15 cellular contexts compared by ENCODE assay signal in the genomic region with DNA sequence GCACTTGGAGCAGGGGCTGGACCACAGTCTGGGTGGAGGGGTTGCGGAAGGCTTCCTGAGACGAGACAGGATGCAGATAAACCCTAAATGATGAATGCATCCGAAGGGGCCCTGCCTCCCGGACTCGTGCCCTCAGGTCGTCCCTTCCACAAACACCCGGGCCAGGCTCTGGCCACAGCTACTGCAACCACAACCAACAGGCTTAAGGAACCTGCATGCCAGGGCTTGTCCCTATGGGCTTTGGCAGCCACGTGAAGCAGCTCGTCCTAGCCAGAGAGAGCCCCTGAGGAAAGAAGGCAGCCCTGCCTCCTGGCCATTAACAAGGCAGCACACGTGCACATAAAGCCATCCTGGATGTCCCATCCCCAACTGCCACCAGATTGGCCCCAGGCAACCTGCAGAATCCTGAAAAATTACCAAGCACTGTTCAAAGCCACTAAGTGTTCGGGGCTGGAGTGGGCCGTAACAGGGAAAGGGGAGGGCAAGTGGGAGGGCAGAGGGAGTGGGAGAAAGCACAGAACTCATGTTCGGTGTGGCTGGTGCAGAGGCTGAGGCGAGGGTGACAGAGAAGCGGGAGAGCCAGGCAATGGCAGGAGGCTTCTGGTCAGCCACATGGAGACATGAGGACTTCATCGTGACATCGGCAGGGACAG.
A peak's percentile ranks its signal among the peaks of the same experiment; 100 is the strongest.
DNase-seq lines count a peak whose midpoint lies in the region; ATAC-seq, FAIRE-seq and TF ChIP-seq lines count a peak whose summit lies in the region.
"Had no signal": no experiment of that assay in that cellular context is flagged by ENCODE, and none has a peak within 500 bp of the region (broad histone marks: within the 10 kb centered on the region; RNA-seq: fewer than 3 reads in every experiment).

No MANE protein-coding gene starts in this region.

- H3K36me3 Mint-ChIP-seq in activated CD8-positive, alpha-beta T cell treated with anti-CD3 and anti-CD28 coated beads, Interleukin-2, amount 10 ng/mL, durations not matched to agents 7 days and 5 days (ENCODE audit: low read depth), result peaks cover 3% of the 10 kb centered on the region
- H3K36me3 Mint-ChIP-seq in activated CD8-positive, alpha-beta T cell treated with anti-CD3 and anti-CD28 coated beads for 36 hours (ENCODE audit: low read depth), result peaks cover 2% of the 10 kb centered on the region

- TF ChIP-seq CTCF in activated CD8-positive, alpha-beta T cell treated with anti-CD3 and anti-CD28 coated beads for 36 hours (IDR thresholded peaks at IDR 0.05), result no peak
- TF ChIP-seq CTCF in sigmoid colon (IDR thresholded peaks at IDR 0.05), result no peak

- no CpG with 5 or more reads among the region's 17 CpGs for WGBS in trophoblast cell (ENCODE audit: extremely low coverage, insufficient coverage, insufficient read length)
- WGBS in sigmoid colon, 2 donors, result 97% methylated on average over 17 of the region's 17 CpGs

- H3K9ac ChIP-seq in trophoblast cell (ENCODE audit: low read length), result no peak overlapping the region

- no peaks in the 10 kb centered on the region for H3K27me3 ChIP-seq in trophoblast cell (ENCODE audit: insufficient read depth, low read length)
- no peaks in the 10 kb centered on the region for H3K27me3 ChIP-seq in sigmoid colon
- H3K27me3 ChIP-seq: brain microvascular endothelial cell, thyroid gland had no signal

- no peak for ATAC-seq in activated CD8-positive, alpha-beta T cell treated with anti-CD3 and anti-CD28 coated beads, Interleukin-2, amount 10 ng/mL, durations not matched to agents 7 days and 5 days
- ATAC-seq in activated CD8-positive, alpha-beta T cell treated with anti-CD3 and anti-CD28 coated beads for 36 hours, result no peak
- no peak for ATAC-seq in GM19467 (IDR thresholded peaks at IDR 0.05; ENCODE audit: unreplicated experiment)
- ATAC-seq: left ventricle myocardium superior; naive thymus-derived CD4-positive, alpha-beta T cell had no signal

- H2BK5ac ChIP-seq in trophoblast cell (ENCODE audit: low read depth, low read length, poor library complexity), result peak overlapping the region; percentile 54

- peak overlapping the region; percentile 67 for H4K91ac ChIP-seq in trophoblast cell (ENCODE audit: low read depth, low read length)

- H3K4me3 ChIP-seq in trophoblast cell (ENCODE audit: low read depth, low read length), result no peak overlapping the region
- no peak overlapping the region for H3K4me3 ChIP-seq in sigmoid colon
- H3K4me3 ChIP-seq: thyroid gland had no signal

- TF ChIP-seq POLR2A in sigmoid colon (IDR thresholded peaks at IDR 0.05), result no peak

- no peak overlapping the region for H3K23ac ChIP-seq in trophoblast cell (ENCODE audit: low read length)

- peak overlapping the region; percentile 83 for H3K18ac ChIP-seq in trophoblast cell (ENCODE audit: low read length)

- peaks cover 12% of the 10 kb centered on the region for H3K4me1 Mint-ChIP-seq in activated CD8-positive, alpha-beta T cell treated with anti-CD3 and anti-CD28 coated beads, Interleukin-2, amount 10 ng/mL, durations not matched to agents 7 days and 5 days (ENCODE audit: low read depth)
- no peaks in the 10 kb centered on the region for H3K4me1 Mint-ChIP-seq in activated CD8-positive, alpha-beta T cell treated with anti-CD3 and anti-CD28 coated beads for 36 hours (ENCODE audit: low read depth)

- H3K27ac ChIP-seq in trophoblast cell (ENCODE audit: low read depth, low read length) (no peak overlapping the region), sigmoid colon (no peak overlapping the region)
- H3K27ac ChIP-seq: brain microvascular endothelial cell, thyroid gland had no signal

- intact Hi-C loops in activated CD8-positive, alpha-beta T cell treated with anti-CD3 and anti-CD28 coated beads for 36 hours (cut with micrococcal nuclease), result no loop called here
- intact Hi-C loops in sigmoid colon (cut with DNase I), result loop anchor here (5.0 kb wide), 1 partner anchor 63 kb away; no protein-coding TSS in a partner anchor

- no peaks in the 10 kb centered on the region for H3K9me3 Mint-ChIP-seq in activated CD8-positive, alpha-beta T cell treated with anti-CD3 and anti-CD28 coated beads, Interleukin-2, amount 10 ng/mL, durations not matched to agents 7 days and 5 days (ENCODE audit: insufficient read depth)
- H3K9me3 Mint-ChIP-seq in activated CD8-positive, alpha-beta T cell treated with anti-CD3 and anti-CD28 coated beads for 36 hours, result no peaks in the 10 kb centered on the region
- H3K9me3 Mint-ChIP-seq: naive thymus-derived CD4-positive, alpha-beta T cell had no signal

- H2BK120ac ChIP-seq in trophoblast cell (ENCODE audit: insufficient read depth, low read length, poor library complexity), result peak overlapping the region; percentile 23

- H3K14ac ChIP-seq in trophoblast cell (ENCODE audit: low read length), result peak overlapping the region; percentile 21

- H4K12ac ChIP-seq in trophoblast cell (ENCODE audit: low read depth, low read length), result peak overlapping the region; percentile 70

- peak; percentile 92 for FAIRE-seq in HTR-8/SVneo (lab: Jason Lieb, UNC)
- FAIRE-seq: GM19239 had no signal

- POLR2A ChIA-PET in activated CD8-positive, alpha-beta T cell treated with anti-CD3 and anti-CD28 coated beads, Interleukin-2, amount 10 ng/mL, durations not matched to agents 7 days and 5 days (lab: Charles Lee), result no interaction called here
- POLR2A ChIA-PET in activated CD8-positive, alpha-beta T cell treated with anti-CD3 and anti-CD28 coated beads for 36 hours (lab: Charles Lee), result no interaction called here

- peak overlapping the region; percentile 71 for H2AK5ac ChIP-seq in trophoblast cell (ENCODE audit: low read length)

- H2AFZ ChIP-seq in trophoblast cell (ENCODE audit: insufficient read depth, low read length, poor library complexity), result no peak overlapping the region

- CTCF ChIA-PET in activated CD8-positive, alpha-beta T cell treated with anti-CD3 and anti-CD28 coated beads, Interleukin-2, amount 10 ng/mL, durations not matched to agents 7 days and 5 days (lab: Charles Lee), result no interaction called here
- CTCF ChIA-PET in activated CD8-positive, alpha-beta T cell treated with anti-CD3 and anti-CD28 coated beads for 36 hours (lab: Charles Lee), result no interaction called here

- H2BK12ac ChIP-seq in trophoblast cell (ENCODE audit: low read length), result peak overlapping the region; percentile 56

- H3K4me3 Mint-ChIP-seq in activated CD8-positive, alpha-beta T cell treated with anti-CD3 and anti-CD28 coated beads, Interleukin-2, amount 10 ng/mL, durations not matched to agents 7 days and 5 days, result no peak overlapping the region
- H3K4me3 Mint-ChIP-seq in activated CD8-positive, alpha-beta T cell treated with anti-CD3 and anti-CD28 coated beads for 36 hours, result no peak overlapping the region
- H3K4me3 Mint-ChIP-seq: naive thymus-derived CD4-positive, alpha-beta T cell had no signal

- H3K27me3 Mint-ChIP-seq in activated CD8-positive, alpha-beta T cell treated with anti-CD3 and anti-CD28 coated beads, Interleukin-2, amount 10 ng/mL, durations not matched to agents 7 days and 5 days (ENCODE audit: low read depth), result no peaks in the 10 kb centered on the region
- H3K27me3 Mint-ChIP-seq in activated CD8-positive, alpha-beta T cell treated with anti-CD3 and anti-CD28 coated beads for 36 hours, result no peaks in the 10 kb centered on the region
- H3K27me3 Mint-ChIP-seq: naive thymus-derived CD4-positive, alpha-beta T cell had no signal

- no peak for TF ChIP-seq EP300 in sigmoid colon (IDR thresholded peaks at IDR 0.05)

- H3K27ac Mint-ChIP-seq in activated CD8-positive, alpha-beta T cell treated with anti-CD3 and anti-CD28 coated beads, Interleukin-2, amount 10 ng/mL, durations not matched to agents 7 days and 5 days, result peak overlapping the region; percentile 39
- no peak overlapping the region for H3K27ac Mint-ChIP-seq in activated CD8-positive, alpha-beta T cell treated with anti-CD3 and anti-CD28 coated beads for 36 hours
- H3K27ac Mint-ChIP-seq: naive thymus-derived CD4-positive, alpha-beta T cell had no signal

- no peak for DNase-seq in activated CD8-positive, alpha-beta T cell treated with anti-CD3 and anti-CD28 coated beads, Interleukin-2, amount 10 ng/mL, durations not matched to agents 7 days and 5 days
- no peak for DNase-seq in activated CD8-positive, alpha-beta T cell treated with anti-CD3 and anti-CD28 coated beads for 36 hours
- DNase-seq in HTR-8/SVneo (ENCODE audit: insufficient read length, low spot score) (peak; percentile 81), ecto neural progenitor cell (ENCODE audit: low spot score) (peak; percentile 49), trophoblast cell (peak; percentile 2 to 6), LoVo (ENCODE audit: low spot score) (no peak), sigmoid colon (no peak)
- DNase-seq: brain microvascular endothelial cell; left ventricle myocardium superior; naive thymus-derived CD4-positive, alpha-beta T cell; NCI-H1930; stimulated activated CD4-positive, alpha-beta T cell treated with anti-CD3 and anti-CD28 coated beads, Interleukin-2, amount 100 ng/mL, for 24 hours; thyroid gland had no signal

- peaks cover 17 to 22% of the 10 kb centered on the region in 2 experiments for H3K4me1 ChIP-seq in trophoblast cell (ENCODE audit: control insufficient read depth in 1 of 2, insufficient read depth in 2 of 2, low read length in 2 of 2)
- peaks cover 0 to 56% (median 43%) of the 10 kb centered on the region in 4 donors for H3K4me1 ChIP-seq in sigmoid colon

- peaks cover 12% of the 10 kb centered on the region for H3K79me1 ChIP-seq in trophoblast cell (ENCODE audit: low read length)

- H3K4me2 ChIP-seq in trophoblast cell (ENCODE audit: low read length), result no peak overlapping the region

- H3K9me3 ChIP-seq in trophoblast cell (ENCODE audit: insufficient read depth, low read depth, low read length) (no peaks in the 10 kb centered on the region), sigmoid colon (no peaks in the 10 kb centered on the region)
- H3K9me3 ChIP-seq: thyroid gland had no signal

- peak overlapping the region; percentile 19 for H3K4ac ChIP-seq in trophoblast cell (ENCODE audit: low read depth, low read length)

- peak overlapping the region; percentile 2 for H4K8ac ChIP-seq in trophoblast cell (ENCODE audit: low read depth, low read length)

- H3K36me3 ChIP-seq in trophoblast cell (ENCODE audit: control insufficient read depth in 1 of 2, insufficient read depth in 2 of 2, low read length in 2 of 2) (peaks cover 21% of the 10 kb centered on the region in 2 experiments), sigmoid colon (no peaks in the 10 kb centered on the region)
- H3K36me3 ChIP-seq: brain microvascular endothelial cell, thyroid gland had no signal

- peaks cover 8% of the 10 kb centered on the region for H3K79me2 ChIP-seq in trophoblast cell (ENCODE audit: control insufficient read depth, insufficient read depth, low read length, poor library complexity)

Comparison
In these comparisons a context has a peak if more than half of its experiments do, and no peak if none do; other contexts are left out.
1. DNase-seq: peak in HTR-8/SVneo (single experiment), ecto neural progenitor cell (single experiment) and trophoblast cell (2 of 2); none in activated CD8-positive, alpha-beta T cell treated with anti-CD3 and anti-CD28 coated beads, Interleukin-2, amount 10 ng/mL, durations not matched to agents 7 days and 5 days (single experiment), activated CD8-positive, alpha-beta T cell treated with anti-CD3 and anti-CD28 coated beads for 36 hours (single experiment), LoVo (single experiment) and sigmoid colon (single experiment).